ENCODE assay signal across 13 cellular contexts in the genomic region with DNA sequence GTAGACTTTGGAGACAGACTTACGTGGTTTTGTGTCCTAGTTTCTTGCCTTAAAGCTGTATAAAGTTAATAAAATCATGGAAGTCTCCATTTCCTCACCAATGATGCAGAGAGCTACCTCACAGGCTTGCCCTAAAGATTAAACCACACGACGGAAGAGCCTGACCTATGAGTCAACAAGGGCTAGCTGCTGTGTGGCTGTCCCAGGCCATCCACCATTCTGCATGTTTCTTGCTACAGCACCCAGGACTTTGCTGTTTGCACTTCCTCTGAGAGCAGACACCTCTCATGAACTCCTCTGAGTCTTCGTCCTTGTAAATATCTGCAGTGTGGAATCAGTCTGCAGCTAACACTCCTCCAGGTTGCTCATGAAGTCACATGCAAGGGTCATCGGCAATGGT.
DNase-seq lines count a peak whose midpoint lies in the region; ATAC-seq, FAIRE-seq and TF ChIP-seq lines count a peak whose summit lies in the region.
"Had no signal": no experiment of that assay in that cellular context is flagged by ENCODE, and none has a peak within 500 bp of the region (broad histone marks: within the 10 kb centered on the region; RNA-seq: fewer than 3 reads in every experiment).

No MANE protein-coding gene starts in this region.

- no peaks in the 10 kb centered on the region for H3K79me2 ChIP-seq in endothelial cell of umbilical vein (ENCODE audit: control insufficient read depth, insufficient read depth, low read length)

- H3K36me3 ChIP-seq in endothelial cell of umbilical vein (ENCODE audit: control insufficient read depth in 2 of 2, extremely low read depth in 1 of 2, insufficient read depth in 2 of 2, low read length in 2 of 2), result no peaks in the 10 kb centered on the region

- no peaks in the 10 kb centered on the region for H4K20me1 ChIP-seq in endothelial cell of umbilical vein (replicated peaks; ENCODE audit: control insufficient read depth, extremely low read depth, insufficient read depth, low read length)

- H3K27ac Mint-ChIP-seq in activated naive CD4-positive, alpha-beta T cell treated with anti-CD3 and anti-CD28 coated beads, Interleukin-2, amount 50 U/mL, for 24 hours, result no peak overlapping the region
- peak overlapping the region; percentile 74 to 87 for H3K27ac Mint-ChIP-seq in T-cell

- intact Hi-C loops in endothelial cell of umbilical vein (cut with micrococcal nuclease), result loop anchor here (5.0 to 10.0 kb wide), 5 partner anchors 116 to 729 kb away; no protein-coding TSS in a partner anchor

- H3K27ac ChIP-seq in endothelial cell of umbilical vein (ENCODE audit: insufficient read depth, low read depth, low read length), result no peak overlapping the region

- H3K36me3 Mint-ChIP-seq in activated naive CD4-positive, alpha-beta T cell treated with anti-CD3 and anti-CD28 coated beads, Interleukin-2, amount 50 U/mL, for 24 hours, result peaks cover 2% of the 10 kb centered on the region
- H3K36me3 Mint-ChIP-seq in T-cell, result no peaks in the 10 kb centered on the region

- peak; percentile 66 for FAIRE-seq in endothelial cell of umbilical vein (lab: Jason Lieb, UNC)

- TF ChIP-seq CTCF in endothelial cell of umbilical vein (IDR thresholded peaks at IDR 0.05; ENCODE audit: extremely low read depth in 1 of 2, insufficient read depth in 1 of 2, low read depth in 1 of 2, low read length in 2 of 2), result no peak

- dilution Hi-C loops in endothelial cell of umbilical vein (cut with MboI; ENCODE audit: extremely low pct_ligation_motif_present, low sequenced_read_pairs), result loop anchor here (25.0 kb wide), 1 partner anchor 156 kb away; a partner anchor contains a TSS

- H3K9me3 ChIP-seq in endothelial cell of umbilical vein (replicated peaks; ENCODE audit: control insufficient read depth, insufficient read depth, low read length), result no peaks in the 10 kb centered on the region

- no peak for DNase-seq in activated naive CD4-positive, alpha-beta T cell treated with anti-CD3 and anti-CD28 coated beads, Interleukin-2, amount 50 U/mL, for 16 hours
- peak in 3 of 34 experiments; percentile 2 to 21 (median 15) for DNase-seq in T-cell
- peak; percentile 16 for DNase-seq in endothelial cell of umbilical vein (ENCODE audit: low read depth, low spot score)
- DNase-seq in stimulated activated naive CD8-positive, alpha-beta T cell treated with anti-CD3 and anti-CD28 coated beads, Interleukin-15, Interleukin-2, amounts not matched to agents 100 U/mL and 50 U/mL, for 24 hours, result peak; percentile 46
- DNase-seq in NCI-H69 (lab: John Stamatoyannopoulos, UW), result no peak
- no peak for DNase-seq in NCI-H2029 (lab: John Stamatoyannopoulos, UW)
- DNase-seq: C1 segment of cervical spinal cord; central memory CD4-positive, alpha-beta T cell; hypothalamus; NCI-H2227 treated with DMSO at 0.1 percent for 48 hours; T-helper 9 cell had no signal

- TF ChIP-seq POLR2A in endothelial cell of umbilical vein (IDR thresholded peaks at IDR 0.05; ENCODE audit: low read depth, low read length), result no peak

- no peaks in the 10 kb centered on the region for H3K27me3 ChIP-seq in endothelial cell of umbilical vein (ENCODE audit: control insufficient read depth in 2 of 2, insufficient read depth in 2 of 2, low read length in 2 of 2)

- H2AFZ ChIP-seq in endothelial cell of umbilical vein (ENCODE audit: low read depth, low read length), result peak overlapping the region; percentile 79

- H3K4me1 ChIP-seq in endothelial cell of umbilical vein (ENCODE audit: control insufficient read depth, extremely low read depth, insufficient read depth, low read length), result peaks cover 23% of the 10 kb centered on the region

- no TSS peak for BruUV-seq in endothelial cell of umbilical vein (replicated peaks; lab: Mats Ljungman, UMichigan)

- H3K27me3 Mint-ChIP-seq in activated naive CD4-positive, alpha-beta T cell treated with anti-CD3 and anti-CD28 coated beads, Interleukin-2, amount 50 U/mL, for 24 hours, result no peaks in the 10 kb centered on the region
- no peaks in the 10 kb centered on the region for H3K27me3 Mint-ChIP-seq in T-cell

- H3K4me3 Mint-ChIP-seq in activated naive CD4-positive, alpha-beta T cell treated with anti-CD3 and anti-CD28 coated beads, Interleukin-2, amount 50 U/mL, for 24 hours, result peak overlapping the region; percentile 24
- peak overlapping the region in 1 of 3 donors; percentile 19 for H3K4me3 Mint-ChIP-seq in T-cell

- no peak overlapping the region for H3K9ac ChIP-seq in endothelial cell of umbilical vein (replicated peaks; ENCODE audit: extremely low read depth, insufficient read depth, low read length)

- CTCF ChIA-PET in T-cell (lab: Charles Lee), result interaction anchor here in 1 of 2 donors (1.1 kb wide), 1 partner anchor 159 kb away, joined by 5 read pairs; no protein-coding TSS in a partner anchor
- CTCF ChIA-PET in endothelial cell of umbilical vein (lab: Charles Lee), result interaction anchor here (0.9 to 3.3 kb wide), 7 partner anchors 19 to 693 kb away, joined by 3 to 30 read pairs (median 3); a partner anchor contains a TSS

- H3K4me3 ChIP-seq in endothelial cell of umbilical vein (replicated peaks in 1 of 3; ENCODE audit: insufficient read depth in 1 of 3, low read depth in 1 of 3, low read length in 3 of 3), result no peak overlapping the region

- H3K4me2 ChIP-seq in endothelial cell of umbilical vein (ENCODE audit: insufficient read depth, low read length), result peak overlapping the region; percentile 26

- ATAC-seq in T-cell (replicated peaks in 1 of 4), result peak; percentile 34 to 72 (median 46)
- ATAC-seq in stimulated activated naive CD8-positive, alpha-beta T cell treated with anti-CD3 and anti-CD28 coated beads, Interleukin-15, Interleukin-2, amounts not matched to agents 100 U/mL and 50 U/mL, for 24 hours, result peak; percentile 92
- no peak for ATAC-seq in HG02642 (IDR thresholded peaks at IDR 0.05; ENCODE audit: poor library complexity, unreplicated experiment)

- POLR2A ChIA-PET in T-cell (lab: Charles Lee), result no interaction called here
- POLR2A ChIA-PET in endothelial cell of umbilical vein (lab: Charles Lee), result interaction anchor here (1.2 kb wide), 1 partner anchor 160 kb away, joined by 3 read pairs; a partner anchor contains a TSS

- H3K4me1 Mint-ChIP-seq in activated naive CD4-positive, alpha-beta T cell treated with anti-CD3 and anti-CD28 coated beads, Interleukin-2, amount 50 U/mL, for 24 hours, result peaks cover 64% of the 10 kb centered on the region
- peaks cover 43 to 53% (median 51%) of the 10 kb centered on the region in 3 donors for H3K4me1 Mint-ChIP-seq in T-cell

- no peaks in the 10 kb centered on the region for H3K9me1 ChIP-seq in endothelial cell of umbilical vein (replicated peaks; ENCODE audit: control insufficient read depth, extremely low read depth, insufficient read depth, low read length)

- H3K9me3 Mint-ChIP-seq in activated naive CD4-positive, alpha-beta T cell treated with anti-CD3 and anti-CD28 coated beads, Interleukin-2, amount 50 U/mL, for 24 hours, result no peaks in the 10 kb centered on the region
- H3K9me3 Mint-ChIP-seq in T-cell, result peaks cover 0 to 4% (median 0%) of the 10 kb centered on the region in 3 donors

TF ChIP-seq in endothelial cell of umbilical vein, 7 proteins besides CTCF, POLR2A, EP300 and RAD21:
- TF ChIP-seq POLR2AphosphoS5 (IDR thresholded peaks at IDR 0.05; ENCODE audit: insufficient read depth, low read depth, low read length), result no peak
- TF ChIP-seq JUN (IDR thresholded peaks at IDR 0.05; ENCODE audit: borderline replicate concordance, insufficient read depth, insufficient read length, low read depth), result peak; percentile 29

Comparison
In these comparisons a context has a peak if more than half of its experiments do, and no peak if none do; other contexts are left out.
1. DNase-seq: peak in endothelial cell of umbilical vein (single experiment) and stimulated activated naive CD8-positive, alpha-beta T cell treated with anti-CD3 and anti-CD28 coated beads, Interleukin-15, Interleukin-2, amounts not matched to agents 100 U/mL and 50 U/mL, for 24 hours (single experiment); none in activated naive CD4-positive, alpha-beta T cell treated with anti-CD3 and anti-CD28 coated beads, Interleukin-2, amount 50 U/mL, for 16 hours (single experiment), NCI-H69 (single experiment) and NCI-H2029 (single experiment).